7 cellular contexts compared by ENCODE assay signal in genomic region chr22:11597666-11598358, GRCh38.
DNase-seq lines count a peak whose midpoint lies in the region; ATAC-seq, FAIRE-seq and TF ChIP-seq lines count a peak whose summit lies in the region.
"Not testable (repeated sequence)": the region's sequence is repeated elsewhere in the genome, so short reads cannot be mapped to it uniquely, and the experiment has no call there.

No MANE protein-coding gene starts in this region.

- H3K79me2 ChIP-seq in K562 (ENCODE audit: control insufficient read depth, insufficient read depth, low read length); osteoblast (ENCODE audit: insufficient read depth, low read length): not testable (repeated sequence)

- DNase-seq in D341Med (ENCODE audit: low spot score) (peak; percentile 13), HT1080 (ENCODE audit: low read depth) (peak; percentile 56), RPMI8226 (peak; percentile 6), islet precursor cell (peak; percentile 40), osteoblast (ENCODE audit: insufficient read length, low spot score, missing footprints) (peak; percentile 41), urothelium cell line (ENCODE audit: low spot score) (peak; percentile 20)
- DNase-seq in K562 (ENCODE audit: extremely low read depth in 1 of 4, low spot score in 3 of 4) = not testable (repeated sequence)

- CTCF ChIA-PET in K562 (lab: Yijun Ruan, JAX; ENCODE audit: low intra/inter-chr PET ratio) = not testable (repeated sequence)

- ATAC-seq in K562 = 0 out of 3 replicates have a peak, but pooled peaks have one; percentile 27

- BruUV-seq in K562 (replicated peaks; lab: Mats Ljungman, UMichigan) = not testable (repeated sequence)

- not testable (repeated sequence) for H3K9me1 ChIP-seq in K562 (ENCODE audit: control insufficient read depth, insufficient read depth, low read length)

- TF ChIP-seq CTCF in K562 (IDR thresholded peaks at IDR 0.05 in 2 of 3, conservative IDR thresholded peaks at IDR 0.05 in 1 of 3; ENCODE audit: insufficient read depth in 2 of 3, low read depth in 1 of 3, low read length in 3 of 3) = peak in 2 of 3 experiments; percentile 12 to 34; a peak in 2 of 6 replicates
- TF ChIP-seq CTCF in osteoblast (IDR thresholded peaks at IDR 0.05; ENCODE audit: extremely low read depth, low read depth, low read length) = not testable (repeated sequence)

- H2AFZ ChIP-seq in K562 (ENCODE audit: low read depth, low read length); osteoblast (ENCODE audit: low read length): not testable (repeated sequence)

- H3K4me1 ChIP-seq in K562 (replicated peaks in 1 of 2; ENCODE audit: control insufficient read depth in 2 of 2, insufficient read depth in 2 of 2, low read length in 2 of 2); osteoblast (ENCODE audit: insufficient read depth, low read length): not testable (repeated sequence)

- TF ChIP-seq POLR2A in K562 (conservative IDR thresholded peaks at IDR 0.05) = not testable (repeated sequence)

- H3K4me3 ChIP-seq in K562; osteoblast (ENCODE audit: insufficient read depth, low read length): not testable (repeated sequence)

- H3K36me3 ChIP-seq in K562 (ENCODE audit: control insufficient read depth, insufficient read depth, low read length); osteoblast (ENCODE audit: insufficient read depth, low read length): not testable (repeated sequence)

- H3K9ac ChIP-seq in K562 (ENCODE audit: insufficient read depth in 1 of 2, low read depth in 2 of 2, low read length in 2 of 2) = not testable (repeated sequence)

- H3K9me3 ChIP-seq in K562 (replicated peaks; ENCODE audit: control insufficient read depth, insufficient read depth, low read depth, low read length); osteoblast (ENCODE audit: low read depth, low read length): not testable (repeated sequence)

- not testable (repeated sequence) for TF ChIP-seq EP300 in K562 (IDR thresholded peaks at IDR 0.05; ENCODE audit: low read length)

- H3K4me2 ChIP-seq in K562 (ENCODE audit: insufficient read depth, low read length); osteoblast (ENCODE audit: insufficient read depth, low read length): not testable (repeated sequence)

- not testable (repeated sequence) for H3K27ac ChIP-seq in K562 (ENCODE audit: extremely low read depth, low read depth, low read length); osteoblast (ENCODE audit: low read depth, low read length)

- POLR2A ChIA-PET in K562 (lab: Yijun Ruan, JAX) = not testable (repeated sequence)

- intact Hi-C loops in K562 (cut with micrococcal nuclease) = not testable (repeated sequence)

- in situ Hi-C loops in K562 (cut with MboI) = loop anchor here (25.0 kb wide), 1 partner anchor 661 kb away; no protein-coding TSS in a partner anchor

- H4K20me1 ChIP-seq in K562 (replicated peaks; ENCODE audit: control insufficient read depth, insufficient read depth, low read length); osteoblast (ENCODE audit: insufficient read depth, low read length): not testable (repeated sequence)

- not testable (repeated sequence) for H3K27me3 ChIP-seq in K562 (ENCODE audit: control insufficient read depth in 2 of 2, insufficient read depth in 2 of 2, low read length in 2 of 2); osteoblast (ENCODE audit: insufficient read depth, low read length)

- not testable (repeated sequence) for FAIRE-seq in K562 (lab: Jason Lieb, UNC); urothelium cell line (lab: Jason Lieb, UNC)

- WGBS in K562 (ENCODE audit: insufficient coverage, low coverage, missing lambda C conversion rate) = 8% methylated on average over 32 of the region's 33 CpGs

- 0 out of 4 replicates have a peak, but pooled peaks of 1 of the 2 experiments have one; percentile 17 for TF ChIP-seq RAD21 in K562 (CRISPR knock-in tag; conservative IDR thresholded peaks at IDR 0.05 in 1 of 2, IDR thresholded peaks at IDR 0.05 in 1 of 2)
